ENCODE assay signal across 8 cellular contexts in the genomic region with DNA sequence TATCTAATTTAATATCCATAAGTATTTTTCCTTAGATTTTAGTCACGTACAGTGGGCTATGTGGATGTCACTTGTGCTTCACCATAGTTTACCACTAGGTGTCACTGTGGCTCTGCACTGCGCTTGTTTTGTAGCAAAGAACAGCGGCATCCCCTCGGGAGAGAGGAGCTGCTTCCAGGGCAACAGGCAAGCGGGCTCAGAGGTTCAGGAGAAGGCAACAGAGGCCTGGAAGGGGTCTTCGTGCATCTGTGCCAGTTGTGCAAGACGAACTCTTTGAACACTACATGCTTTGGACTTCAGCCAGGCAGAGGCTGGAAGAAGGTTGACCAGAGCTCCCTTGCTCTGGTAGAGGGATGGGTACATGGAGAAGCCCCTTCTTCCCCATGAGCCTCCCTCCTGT.
DNase-seq lines count a peak whose midpoint lies in the region; ATAC-seq lines count a peak whose summit lies in the region.

No MANE protein-coding gene starts in this region.

- no peak overlapping the region for H3K27ac ChIP-seq in caudate nucleus (ENCODE audit: low read depth, low read length)

- peak; percentile 94 for DNase-seq in D341Med (ENCODE audit: low spot score)
- peak; percentile 72 for DNase-seq in NCI-H345 treated with DMSO at 0.1 percent for 48 hours (lab: John Stamatoyannopoulos, UW; ENCODE audit: unreplicated experiment)
- peak; percentile 16 to 43 (median 28) for DNase-seq in activated CD4-positive, CD25-positive, alpha-beta regulatory T cell (lab: John Stamatoyannopoulos, UW)
- peak in 48 of 61 donors; percentile 23 to 90 (median 60) for DNase-seq in caudate nucleus (lab: John Stamatoyannopoulos, UW)
- peak; percentile 93 for DNase-seq in left kidney (ENCODE audit: low read depth, low spot score)
- peak; percentile 63 to 76 for DNase-seq in stimulated activated CD4-positive, alpha-beta T cell treated with anti-CD3 and anti-CD28 coated beads, Interleukin-2, amount 100 ng/mL, for 48 hours

- ATAC-seq in HG02588 (IDR thresholded peaks at IDR 0.05; ENCODE audit: unreplicated experiment) (peak; percentile 59), GM18870 (IDR thresholded peaks at IDR 0.05; ENCODE audit: unreplicated experiment) (no peak)

Comparison
In these comparisons a context has a peak if more than half of its experiments do, and no peak if none do; other contexts are left out.
1. DNase-seq: peak in every context shown above with its lines; median percentile 94 in D341Med; 93 in left kidney; 72 in NCI-H345 treated with DMSO at 0.1 percent for 48 hours; 70 in stimulated activated CD4-positive, alpha-beta T cell treated with anti-CD3 and anti-CD28 coated beads, Interleukin-2, amount 100 ng/mL, for 48 hours; 60 in caudate nucleus; 28 in activated CD4-positive, CD25-positive, alpha-beta regulatory T cell.